2 cellular contexts compared by ENCODE assay signal in genomic region chr1:53557369-53557768, GRCh38.
TF ChIP-seq lines count a peak whose summit lies in the region.

No MANE protein-coding gene starts in this region.

TF ChIP-seq in SK-N-SH, 30 proteins besides CTCF, POLR2A, EP300 and RAD21 (continued from another document):
- TF ChIP-seq RCOR1 (IDR thresholded peaks at IDR 0.05; ENCODE audit: low read length) (no peak), YY1 (IDR thresholded peaks at IDR 0.05; ENCODE audit: low read depth) (no peak), USF1 (IDR thresholded peaks at IDR 0.05; ENCODE audit: borderline replicate concordance, low read depth) (no peak)
TF ChIP-seq in SK-N-SH: peak in this region for 0.

TF ChIP-seq in SK-N-SH treated with all-trans-retinoic acid at 6 μM for 48 hours, 23 proteins besides CTCF, POLR2A, EP300 and RAD21 (continued from another document):
- TF ChIP-seq OSR1 (CRISPR knock-in tag; IDR thresholded peaks at IDR 0.05) (no peak), ISL1 (CRISPR knock-in tag; IDR thresholded peaks at IDR 0.05) (no peak), BACH2 (CRISPR knock-in tag; IDR thresholded peaks at IDR 0.05; ENCODE audit: borderline replicate concordance) (no peak), ZNF8 (CRISPR knock-in tag; IDR thresholded peaks at IDR 0.05) (no peak), CSRNP3 (CRISPR knock-in tag; IDR thresholded peaks at IDR 0.05) (no peak), TOX (CRISPR knock-in tag; IDR thresholded peaks at IDR 0.05; ENCODE audit: borderline replicate concordance) (no peak), ZFP30 (CRISPR knock-in tag; IDR thresholded peaks at IDR 0.05) (no peak), CREB5 (CRISPR knock-in tag; IDR thresholded peaks at IDR 0.05; ENCODE audit: low read depth) (no peak), SNAI2 (CRISPR knock-in tag; IDR thresholded peaks at IDR 0.05) (no peak), ARNTL (CRISPR knock-in tag; IDR thresholded peaks at IDR 0.05; ENCODE audit: borderline replicate concordance, low read depth) (no peak), ZNF565 (CRISPR knock-in tag; conservative IDR thresholded peaks at IDR 0.05; ENCODE audit: low read depth) (no peak), POU6F1 (CRISPR knock-in tag; IDR thresholded peaks at IDR 0.05; ENCODE audit: borderline replicate concordance, low read depth) (no peak), ZC3H10 (CRISPR knock-in tag; IDR thresholded peaks at IDR 0.05) (no peak), TSHZ2 (CRISPR knock-in tag; IDR thresholded peaks at IDR 0.05) (no peak), PPARA (CRISPR knock-in tag; IDR thresholded peaks at IDR 0.05; ENCODE audit: borderline replicate concordance) (no peak), GLIS3 (CRISPR knock-in tag; IDR thresholded peaks at IDR 0.05) (no peak), ESRRG (CRISPR knock-in tag; IDR thresholded peaks at IDR 0.05) (no peak), CSDC2 (CRISPR knock-in tag; IDR thresholded peaks at IDR 0.05) (no peak), ZFP3 (CRISPR knock-in tag; IDR thresholded peaks at IDR 0.05) (no peak)
TF ChIP-seq in SK-N-SH treated with all-trans-retinoic acid at 6 μM for 48 hours: peak in this region for 0.
